ENCODE assay signal across 19 cellular contexts in the genomic region with DNA sequence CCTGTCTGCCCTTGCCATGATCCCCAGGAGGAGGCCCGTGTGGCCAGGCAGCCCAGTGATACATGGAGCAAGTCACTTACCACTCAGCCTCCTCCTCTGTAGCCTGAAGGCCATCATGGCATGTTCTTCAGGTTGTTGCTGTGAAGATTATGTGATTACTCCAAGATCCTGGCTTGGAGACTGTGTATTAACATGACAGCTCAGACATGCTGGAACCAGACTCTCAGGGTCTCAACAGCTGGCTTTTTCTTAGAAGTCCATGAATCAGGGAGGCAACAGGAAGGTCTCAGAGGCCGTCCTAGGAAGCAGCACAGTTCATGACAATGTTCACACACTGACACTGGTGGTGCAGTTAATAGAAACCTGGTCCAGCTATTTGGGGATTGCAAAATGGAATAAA.
A peak's percentile ranks its signal among the peaks of the same experiment; 100 is the strongest.
DNase-seq lines count a peak whose midpoint lies in the region; ATAC-seq, FAIRE-seq and TF ChIP-seq lines count a peak whose summit lies in the region.
"Had no signal": no experiment of that assay in that cellular context is flagged by ENCODE, and none has a peak within 500 bp of the region (broad histone marks: within the 10 kb centered on the region; RNA-seq: fewer than 3 reads in every experiment).

No MANE protein-coding gene starts in this region.

- no peak overlapping the region for H3K4me2 ChIP-seq in trophoblast cell (ENCODE audit: low read length)
- H3K4me2 ChIP-seq: A549 had no signal

- H3K27ac ChIP-seq in trophoblast cell (ENCODE audit: low read depth, low read length), result no peak overlapping the region

- H2BK12ac ChIP-seq in trophoblast cell (ENCODE audit: low read length), result no peak overlapping the region

- no peaks in the 10 kb centered on the region for H3K79me2 ChIP-seq in trophoblast cell (ENCODE audit: control insufficient read depth, insufficient read depth, low read length, poor library complexity)

- no peaks in the 10 kb centered on the region for H3K27me3 ChIP-seq in trophoblast cell (ENCODE audit: insufficient read depth, low read length)

- H2BK5ac ChIP-seq in trophoblast cell (ENCODE audit: low read depth, low read length, poor library complexity), result no peak overlapping the region

- no peak overlapping the region for H3K18ac ChIP-seq in trophoblast cell (ENCODE audit: low read length)

- no peak for TF ChIP-seq CTCF in fibroblast of mammary gland (conservative IDR thresholded peaks at IDR 0.05; ENCODE audit: control insufficient read depth, insufficient read depth, low read depth, low read length)

- H3K4me3 ChIP-seq in fibroblast of mammary gland (ENCODE audit: control insufficient read depth, low read depth, low read length) (no peak overlapping the region), trophoblast cell (ENCODE audit: low read depth, low read length) (no peak overlapping the region)
- H3K4me3 ChIP-seq: A549, K562 had no signal

- WGBS in trophoblast cell (ENCODE audit: extremely low coverage, insufficient coverage, insufficient read length), result no CpG with 5 or more reads among the region's 2 CpGs

- FAIRE-seq in H54 (lab: Jason Lieb, UNC), result no peak
- FAIRE-seq: A549, D721Med, G401.6, GM12891, GM19239, K562 had no signal

- no peak for TF ChIP-seq POLR2A in H54 (IDR thresholded peaks at IDR 0.05; ENCODE audit: low read depth, low read length)

- H4K12ac ChIP-seq in trophoblast cell (ENCODE audit: low read depth, low read length), result no peak overlapping the region

- H4K8ac ChIP-seq in trophoblast cell (ENCODE audit: low read depth, low read length), result no peak overlapping the region

- H2BK120ac ChIP-seq in trophoblast cell (ENCODE audit: insufficient read depth, low read length, poor library complexity), result no peak overlapping the region

- H3K36me3 ChIP-seq in trophoblast cell (ENCODE audit: control insufficient read depth in 1 of 2, insufficient read depth in 2 of 2, low read length in 2 of 2), result no peaks in the 10 kb centered on the region

- H3K9me3 ChIP-seq in trophoblast cell (ENCODE audit: insufficient read depth, low read depth, low read length), result peaks cover 6% of the 10 kb centered on the region
- H3K9me3 ChIP-seq: A549 had no signal

- H3K14ac ChIP-seq in trophoblast cell (ENCODE audit: low read length), result no peak overlapping the region

- no peak overlapping the region for H2AFZ ChIP-seq in trophoblast cell (ENCODE audit: insufficient read depth, low read length, poor library complexity)

- H3K79me1 ChIP-seq in trophoblast cell (ENCODE audit: low read length), result no peaks in the 10 kb centered on the region

- no peak overlapping the region for H2AK5ac ChIP-seq in trophoblast cell (ENCODE audit: low read length)

- H3K23ac ChIP-seq in trophoblast cell (ENCODE audit: low read length), result no peak overlapping the region

- no peak overlapping the region for H3K9ac ChIP-seq in trophoblast cell (ENCODE audit: low read length)

- H3K4me1 ChIP-seq in trophoblast cell (ENCODE audit: control insufficient read depth in 1 of 2, insufficient read depth in 2 of 2, low read length in 2 of 2), result no peaks in the 10 kb centered on the region

- no peak overlapping the region for H3K4ac ChIP-seq in trophoblast cell (ENCODE audit: low read depth, low read length)

- no peak overlapping the region for H4K91ac ChIP-seq in trophoblast cell (ENCODE audit: low read depth, low read length)

- no peak for ATAC-seq in HG02938 (IDR thresholded peaks at IDR 0.05; ENCODE audit: unreplicated experiment)
- no peak for ATAC-seq in HG03039 (IDR thresholded peaks at IDR 0.05; ENCODE audit: unreplicated experiment)
- no peak for ATAC-seq in GM18868 (IDR thresholded peaks at IDR 0.05; ENCODE audit: unreplicated experiment)
- ATAC-seq: A549; CD8-positive, alpha-beta T cell; HCT116; K562 had no signal

- DNase-seq in LHCN-M2 (ENCODE audit: low read depth) (peak; percentile 6), fibroblast of mammary gland (ENCODE audit: low read depth) (peak; percentile 19), trophoblast cell (peak; percentile 46 to 47), H54 (ENCODE audit: insufficient read length, low spot score) (no peak)
- DNase-seq: CD8-positive, alpha-beta T cell; COR-L47; DMS153; DMS79 treated with DMSO at 0.1 percent for 48 hours; EL had no signal
